23 cellular contexts compared by ENCODE assay signal in the genomic region with DNA sequence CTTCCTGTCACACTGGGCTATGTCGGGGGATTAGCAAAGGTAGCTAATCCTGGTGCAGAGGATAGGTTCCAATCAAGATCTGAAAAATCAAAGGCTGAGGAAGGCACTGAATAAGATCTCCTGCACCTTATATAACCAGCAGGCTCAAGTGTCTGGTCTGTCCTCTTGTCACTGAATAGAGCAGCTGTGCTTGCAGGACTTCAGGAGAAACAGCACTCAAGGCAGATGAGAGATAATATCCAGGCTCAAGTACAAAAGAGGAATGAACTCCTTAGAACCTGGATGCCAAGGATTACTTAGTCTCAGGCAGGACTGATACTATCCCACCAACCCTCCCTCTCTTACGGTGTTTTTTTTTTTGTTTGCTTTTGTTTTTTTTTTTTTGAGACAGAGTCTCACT.
"Had no signal": no experiment of that assay in that cellular context is flagged by ENCODE, and none has a peak within 500 bp of the region (broad histone marks: within the 10 kb centered on the region; RNA-seq: fewer than 3 reads in every experiment).

No MANE protein-coding gene starts in this region.

- H3K27ac ChIP-seq: gastroesophageal sphincter, parathyroid adenoma, right lobe of liver, skin epidermis, suprapubic skin, vagina had no signal

- H3K4me3 Mint-ChIP-seq: activated B cell treated with CpG ODN at 0.5 μM for 24 hours; activated CD4-positive, alpha-beta T cell treated with anti-CD3 and anti-CD28 coated beads for 36 hours; activated naive CD4-positive, alpha-beta T cell treated with anti-CD3 and anti-CD28 coated beads, Interleukin-2, amount 50 U/mL, for 24 hours; central memory CD8-positive, alpha-beta T cell; endodermal cell; memory B cell; naive B cell; stimulated activated naive CD8-positive, alpha-beta T cell treated with anti-CD3 and anti-CD28 coated beads, Interleukin-15, Interleukin-2, amounts not matched to agents 100 ng/mL and 50 ng/mL, for 24 hours; type B pancreatic cell had no signal

- H3K9me3 Mint-ChIP-seq: activated B cell treated with CpG ODN at 0.5 μM for 24 hours; activated naive CD4-positive, alpha-beta T cell treated with anti-CD3 and anti-CD28 coated beads, Interleukin-2, amount 50 U/mL, for 24 hours; central memory CD8-positive, alpha-beta T cell; endodermal cell; memory B cell; naive B cell; stimulated activated naive CD8-positive, alpha-beta T cell treated with anti-CD3 and anti-CD28 coated beads, Interleukin-15, Interleukin-2, amounts not matched to agents 100 ng/mL and 50 ng/mL, for 24 hours; type B pancreatic cell had no signal

- ATAC-seq: activated CD4-positive, alpha-beta T cell treated with anti-CD3 and anti-CD28 coated beads for 36 hours; gastroesophageal sphincter; left cardiac atrium; right lobe of liver had no signal

- H3K27ac Mint-ChIP-seq: activated B cell treated with CpG ODN at 0.5 μM for 24 hours; activated CD4-positive, alpha-beta T cell treated with anti-CD3 and anti-CD28 coated beads for 36 hours; activated naive CD4-positive, alpha-beta T cell treated with anti-CD3 and anti-CD28 coated beads, Interleukin-2, amount 50 U/mL, for 24 hours; endodermal cell; memory B cell; stimulated activated naive CD8-positive, alpha-beta T cell treated with anti-CD3 and anti-CD28 coated beads, Interleukin-15, Interleukin-2, amounts not matched to agents 100 ng/mL and 50 ng/mL, for 24 hours; type B pancreatic cell had no signal

- H3K4me3 ChIP-seq: coronary artery, gastroesophageal sphincter, right lobe of liver, skin epidermis, suprapubic skin, vagina had no signal

- H3K4me1 Mint-ChIP-seq: activated B cell treated with CpG ODN at 0.5 μM for 24 hours, naive B cell had no signal

- H3K4me1 ChIP-seq: parathyroid adenoma, right lobe of liver, vagina had no signal

- H3K27me3 ChIP-seq: gastroesophageal sphincter, right lobe of liver, suprapubic skin, vagina had no signal

- H3K36me3 ChIP-seq: right lobe of liver, suprapubic skin, vagina had no signal

- DNase-seq: activated B cell treated with CpG ODN at 0.5 μM for 24 hours; activated CD4-positive, alpha-beta T cell treated with anti-CD3 and anti-CD28 coated beads for 36 hours; activated CD4-positive, alpha-beta T cell treated with anti-CD3 and anti-CD28 coated beads, Interleukin-2, amount 50 U/mL, for 4 hours; activated effector memory CD4-positive, alpha-beta T cell treated with anti-CD3 and anti-CD28 coated beads, Interleukin-2, amount 50 U/mL, for 16 hours; aorta; left cardiac atrium; naive B cell; nucleus accumbens; right lobe of liver; stimulated activated CD4-positive, alpha-beta T cell treated with anti-CD3 and anti-CD28 coated beads, Interleukin-1b, Interleukin-23, amount 100 ng/mL, for 48 hours; T-helper 9 cell had no signal

- H3K9me3 ChIP-seq: gastroesophageal sphincter, right lobe of liver, suprapubic skin, vagina had no signal

- H3K27me3 Mint-ChIP-seq: activated B cell treated with CpG ODN at 0.5 μM for 24 hours; activated naive CD4-positive, alpha-beta T cell treated with anti-CD3 and anti-CD28 coated beads, Interleukin-2, amount 50 U/mL, for 24 hours; central memory CD8-positive, alpha-beta T cell; memory B cell; naive B cell; stimulated activated naive CD8-positive, alpha-beta T cell treated with anti-CD3 and anti-CD28 coated beads, Interleukin-15, Interleukin-2, amounts not matched to agents 100 ng/mL and 50 ng/mL, for 24 hours; type B pancreatic cell had no signal
